In the genomic region with DNA sequence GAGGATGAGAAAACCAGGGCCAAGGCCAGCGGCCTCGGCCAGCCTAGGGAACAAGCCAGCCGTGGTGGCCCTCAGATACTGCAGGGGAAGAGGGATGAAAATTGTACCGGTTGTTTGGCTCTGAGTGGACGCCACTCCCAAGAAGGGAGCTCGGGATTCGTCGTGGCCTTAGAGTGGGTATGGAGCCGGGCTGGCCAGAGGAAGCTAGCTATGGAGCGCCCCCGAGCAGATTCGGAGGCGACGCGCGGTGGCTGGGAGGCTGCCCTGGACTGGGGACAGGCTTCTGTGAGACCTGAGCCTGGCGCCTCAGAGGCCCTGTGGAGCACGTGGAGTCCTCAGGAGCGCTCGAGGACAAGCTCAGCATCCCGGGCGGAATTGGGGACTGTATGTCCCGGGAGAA, we compare ENCODE assay signal across 13 cellular contexts. TPM values are rescaled to one million over a fixed set of nuclear protein-coding genes. Genes with fewer than 3 reads are reported as not detected.
A peak's percentile ranks its signal among the peaks of the same experiment; 100 is the strongest.
DNase-seq lines count a peak whose midpoint lies in the region; FAIRE-seq and TF ChIP-seq lines count a peak whose summit lies in the region.
"Had no signal": no experiment of that assay in that cellular context is flagged by ENCODE, and none has a peak within 500 bp of the region (broad histone marks: within the 10 kb centered on the region; RNA-seq: fewer than 3 reads in every experiment).

No MANE protein-coding gene starts in this region.

- H3K9ac ChIP-seq in HUES48 (ENCODE audit: low read depth, low read length) (no peak overlapping the region), H1 (replicated peaks in 1 of 4; ENCODE audit: extremely low read depth in 1 of 4, low read depth in 3 of 4, low read length in 3 of 4) (no peak overlapping the region)
- H3K9ac ChIP-seq: BLaER1 treated with 17β-estradiol and CSF1 and Interleukin-3, amounts not matched to agents 10 nM and 100 nM had no signal

- no peak for FAIRE-seq in H1 (lab: Jason Lieb, UNC)

- no peak overlapping the region for H3K14ac ChIP-seq in H1 (ENCODE audit: insufficient read length)

- no peak overlapping the region for H2AFZ ChIP-seq in H1 (ENCODE audit: low read length)

- no peak overlapping the region for H2BK120ac ChIP-seq in H1 (replicated peaks; ENCODE audit: low read depth, low read length)

- no peak overlapping the region for H2BK15ac ChIP-seq in H1 (ENCODE audit: low read length)

- H3K4me3 ChIP-seq in AG04449 (ENCODE audit: low read depth, low read length) (peak overlapping the region; percentile 95), HUES48 (ENCODE audit: low read depth, low read length) (peak overlapping the region; percentile 28; the same call in 1 of the 2 replicates), H1 (ENCODE audit: extremely low read depth in 1 of 4, insufficient read depth in 2 of 4, low read depth in 3 of 4, low read length in 4 of 4) (peak overlapping the region in 1 of 4 experiments; percentile 25; a peak in 1 of 8 replicates), SJCRH30 (no peak overlapping the region)
- H3K4me3 ChIP-seq: BLaER1 treated with 17β-estradiol and CSF1 and Interleukin-3, amounts not matched to agents 10 nM and 100 nM had no signal

- no peak overlapping the region for H4K8ac ChIP-seq in H1 (ENCODE audit: extremely low read depth, insufficient read depth, low read length)

- no peak for TF ChIP-seq RAD21 in H1 (IDR thresholded peaks at IDR 0.05 in 1 of 2, conservative IDR thresholded peaks at IDR 0.05 in 1 of 2; ENCODE audit: low read depth in 2 of 2, low read length in 2 of 2)

- H3K36me3 Mint-ChIP-seq in osteocyte (ENCODE audit: unreplicated experiment), result peaks cover 41% of the 10 kb centered on the region

- H2BK5ac ChIP-seq in H1 (ENCODE audit: low read depth, low read length), result no peak overlapping the region

- H3K23me2 ChIP-seq in H1 (ENCODE audit: low read depth, low read length), result peaks cover 12% of the 10 kb centered on the region; the same call in 1 of the 2 replicates

- H3K27me3 Mint-ChIP-seq in osteocyte (ENCODE audit: unreplicated experiment), result no peaks in the 10 kb centered on the region

- peaks cover 100% of the 10 kb centered on the region for H3K27me3 ChIP-seq in HUES48 (ENCODE audit: control insufficient read depth, insufficient read depth, low read length)
- peaks cover 74 to 100% (median 94%) of the 10 kb centered on the region in 4 experiments for H3K27me3 ChIP-seq in H1 (replicated peaks in 1 of 4; ENCODE audit: control insufficient read depth in 3 of 4, extremely low read depth in 1 of 4, insufficient read depth in 3 of 4, low read length in 3 of 4)
- H3K27me3 ChIP-seq in SJCRH30, result peaks cover 6% of the 10 kb centered on the region; the same call in 1 of the 2 replicates

- H3K9me3 Mint-ChIP-seq in osteocyte (ENCODE audit: unreplicated experiment), result no peaks in the 10 kb centered on the region
- H3K9me3 Mint-ChIP-seq: central memory CD8-positive, alpha-beta T cell had no signal

- H4K5ac ChIP-seq in H1 (ENCODE audit: insufficient read length, low read depth, low read length), result no peak overlapping the region

- DNase-seq in AG04449 (ENCODE audit: low read depth, low spot score), result no peak
- peak in 1 of 2 experiments; percentile 49 for DNase-seq in H1 (ENCODE audit: low read depth in 1 of 2, low spot score in 2 of 2)
- no peak for DNase-seq in osteocyte (ENCODE audit: extremely low spot score, unreplicated experiment)
- no peak for DNase-seq in SJCRH30
- no peak for DNase-seq in stimulated activated CD8-positive, alpha-beta memory T cell treated with anti-CD3 and anti-CD28 coated beads, Interleukin-4, amount 100 ng/mL, for 48 hours
- DNase-seq in activated T-cell treated with anti-CD3 and anti-CD28 coated beads, Interleukin-2, amount 50 U/mL, for 1 hour, result no peak
- no peak for DNase-seq in DMS53 (lab: John Stamatoyannopoulos, UW)
- DNase-seq: activated CD4-positive, alpha-beta T cell treated with anti-CD3 and anti-CD28 coated beads, Interleukin-2, amount 10 ng/mL, durations not matched to agents 24 days and 14 days; immature natural killer cell; NCI-H2081 had no signal

- no peak overlapping the region; the same call in 1 of the 2 replicates for H3K18ac ChIP-seq in H1 (ENCODE audit: extremely low read depth, low read length)

- POLR2A ChIA-PET in AG04449 (lab: Yijun Ruan, JAX), result interaction anchor here (0.6 to 2.2 kb wide), 7 partner anchors 9 to 135 kb away, joined by 3 to 8 read pairs (median 3); partner anchors contain the start of gene GORAB
- POLR2A ChIA-PET in H1 (lab: Charles Lee; ENCODE audit: partially characterized antibody), result no interaction called here

- H4K91ac ChIP-seq in H1 (replicated peaks; ENCODE audit: insufficient read length, low read length), result no peak overlapping the region

- WGBS in H1 (ENCODE audit: extremely low coverage in 1 of 2, insufficient coverage in 1 of 2, insufficient read length in 1 of 2, insufficient replicate concordance in 2 of 2, low coverage in 1 of 2, low lambda C conversion rate in 2 of 2, missing lambda C conversion rate in 1 of 2), 2 experiments, result 12% methylated on average over 23 of the region's 23 CpGs; no CpG with 5 or more reads in 1 of the 2 experiments

- H3K79me2 ChIP-seq in H1 (ENCODE audit: control insufficient read depth in 1 of 2, insufficient read depth in 2 of 2, low read length in 2 of 2), result no peaks in the 10 kb centered on the region

- H3K36me3 ChIP-seq in HUES48 (ENCODE audit: control insufficient read depth, insufficient read depth, low read length) (no peaks in the 10 kb centered on the region), H1 (ENCODE audit: control insufficient read depth in 2 of 4, insufficient read depth in 4 of 4, low read length in 3 of 4) (no peaks in the 10 kb centered on the region), SJCRH30 (no peaks in the 10 kb centered on the region)
- H3K36me3 ChIP-seq: BLaER1 treated with 17β-estradiol and CSF1 and Interleukin-3, amounts not matched to agents 10 nM and 100 nM had no signal

- CTCF ChIA-PET in AG04449 (lab: Yijun Ruan, JAX), result interaction anchor here (0.6 to 3.5 kb wide), 8 partner anchors 9 to 737 kb away, joined by 3 to 12 read pairs (median 3); no protein-coding TSS in a partner anchor
- CTCF ChIA-PET in H1 (lab: Charles Lee; ENCODE audit: partially characterized antibody), result interaction anchor here (0.5 to 3.6 kb wide), 4 partner anchors 21 to 474 kb away, joined by 3 to 13 read pairs (median 4); no protein-coding TSS in a partner anchor

- no peak overlapping the region for H2AK5ac ChIP-seq in H1 (ENCODE audit: low read depth, low read length)

- H3K4me1 ChIP-seq in HUES48 (ENCODE audit: control insufficient read depth, insufficient read depth, low read length) (peaks cover 38% of the 10 kb centered on the region), H1 (replicated peaks in 1 of 4; ENCODE audit: control insufficient read depth in 3 of 4, insufficient read depth in 4 of 4, low read length in 3 of 4) (peaks cover 9 to 33% (median 13%) of the 10 kb centered on the region in 4 experiments; a peak in 6 of 7 replicates), SJCRH30 (no peaks in the 10 kb centered on the region)

- peak overlapping the region; percentile 94 for H3K27ac Mint-ChIP-seq in osteocyte (ENCODE audit: unreplicated experiment)
- H3K27ac Mint-ChIP-seq: activated CD4-positive, alpha-beta T cell treated with anti-CD3 and anti-CD28 coated beads, Interleukin-2, amount 10 ng/mL, durations not matched to agents 24 days and 14 days; immature natural killer cell had no signal

- H3K23ac ChIP-seq in H1 (ENCODE audit: insufficient read length), result no peak overlapping the region

- H3K9me3 ChIP-seq in HUES48 (ENCODE audit: control insufficient read depth, insufficient read depth, low read length) (no peaks in the 10 kb centered on the region), H1 (ENCODE audit: insufficient read depth in 2 of 2, low read depth in 1 of 2, low read length in 1 of 2) (no peaks in the 10 kb centered on the region), SJCRH30 (replicated peaks) (no peaks in the 10 kb centered on the region)

- peak overlapping the region; percentile 90 for H3K4me3 Mint-ChIP-seq in osteocyte (ENCODE audit: unreplicated experiment)
- H3K4me3 Mint-ChIP-seq: activated CD4-positive, alpha-beta T cell treated with anti-CD3 and anti-CD28 coated beads, Interleukin-2, amount 10 ng/mL, durations not matched to agents 24 days and 14 days; central memory CD8-positive, alpha-beta T cell; immature natural killer cell had no signal

- H3K27ac ChIP-seq in HUES48 (ENCODE audit: low read depth, low read length) (no peak overlapping the region), H1 (ENCODE audit: low read depth, low read length) (no peak overlapping the region), SJCRH30 (no peak overlapping the region)
- H3K27ac ChIP-seq: BLaER1 treated with 17β-estradiol and CSF1 and Interleukin-3, amounts not matched to agents 10 nM and 100 nM had no signal

- TF ChIP-seq CTCF in AG04449 (IDR thresholded peaks at IDR 0.05; ENCODE audit: insufficient read depth, low read length, missing control alignments) (no peak), H1 (IDR thresholded peaks at IDR 0.05; ENCODE audit: control extremely low read depth in 1 of 3, insufficient read depth in 1 of 3, low read depth in 1 of 3, low read length in 3 of 3) (no peak), osteocyte (IDR thresholded peaks at IDR 0.05) (no peak)

- H3K79me1 ChIP-seq in H1 (ENCODE audit: low read depth, low read length), result no peaks in the 10 kb centered on the region

- no peak overlapping the region for H3K4ac ChIP-seq in H1 (replicated peaks; ENCODE audit: insufficient read length, low read depth, low read length)

- TF ChIP-seq POLR2A in H1 (IDR thresholded peaks at IDR 0.05; ENCODE audit: control extremely low read depth in 1 of 2, low read depth in 2 of 2, low read length in 2 of 2), result no peak

- H3K4me2 ChIP-seq in H1 (ENCODE audit: insufficient read depth in 1 of 2, low read depth in 2 of 2, low read length in 2 of 2), result peak overlapping the region; percentile 39 to 57; a peak in 3 of 4 replicates
- H3K4me2 ChIP-seq: BLaER1 treated with 17β-estradiol and CSF1 and Interleukin-3, amounts not matched to agents 10 nM and 100 nM had no signal

- H3K4me1 Mint-ChIP-seq in osteocyte (ENCODE audit: unreplicated experiment), result peaks cover 65% of the 10 kb centered on the region

- H2BK12ac ChIP-seq in H1 (ENCODE audit: low read depth, low read length), result 0 out of 2 replicates have a peak overlapping the region, but pooled peaks have one; percentile 60

- no peak overlapping the region for H2BK20ac ChIP-seq in H1 (ENCODE audit: low read length)

- no peak overlapping the region for H3K56ac ChIP-seq in H1 (replicated peaks; ENCODE audit: insufficient read length, low read depth, low read length)

- peaks cover 4 to 14% of the 10 kb centered on the region in 2 experiments for H4K20me1 ChIP-seq in H1 (replicated peaks in 1 of 2; ENCODE audit: control insufficient read depth in 1 of 2, insufficient read depth in 2 of 2, low read length in 2 of 2)
- H4K20me1 ChIP-seq: BLaER1 treated with 17β-estradiol and CSF1 and Interleukin-3, amounts not matched to agents 10 nM and 100 nM had no signal

- no peak for TF ChIP-seq EP300 in H1 (IDR thresholded peaks at IDR 0.05; ENCODE audit: borderline replicate concordance in 1 of 2, low read depth in 2 of 2, low read length in 2 of 2)

RNA-seq across cellular contexts. Expression of gene PRRX1, which starts 2.7 kb away (rescaled TPM):
- not detected in 2 replicates for total RNA-seq in H1 (2021; fragmentation: NEBNext Ultra II Directional; extraction: Animal tissue kit (Norgen Biotek cat#: 25700))
- polyA plus RNA-seq in H1 (2011; rRNA removed), result not detected in 2 replicates
- polyA plus RNA-seq in H1 (2011; cell fraction: cytosol; rRNA removed), result not detected
- polyA plus RNA-seq in H1 (2011; cell fraction: nucleus; rRNA removed), result 0.10 TPM
- polyA plus RNA-seq in H1 (2012, experiment 1 of 2), result 0.04 to 0.12 TPM (median 0.04 TPM) in 3 of 4 replicates, not detected in the other
- polyA plus RNA-seq in H1 (2012, experiment 2 of 2), result not detected
- polyA plus RNA-seq in H1 (2013, experiment 1 of 2), result 0.04 TPM
- polyA plus RNA-seq in H1 (2013, experiment 2 of 2), result 0.04 TPM
- polyA minus RNA-seq in H1 (2011; rRNA and poly(A)+ RNA removed), result 0.09 TPM in 1 of 2 replicates, not detected in the other
- polyA minus RNA-seq in H1 (2011; cell fraction: cytosol; rRNA and poly(A)+ RNA removed), result not detected
- polyA minus RNA-seq in H1 (2011; cell fraction: nucleus; rRNA and poly(A)+ RNA removed), result 0.30 TPM
- 358 and 376 TPM in 2 replicates for total RNA-seq in osteocyte
- 0.73 and 1.1 TPM in 2 replicates for total RNA-seq in SJCRH30 (2014; rRNA removed; shearing (Covaris generic))
- total RNA-seq: activated CD4-positive, alpha-beta T cell treated with anti-CD3 and anti-CD28 coated beads, Interleukin-2, amount 10 ng/mL, durations not matched to agents 24 days and 14 days had no signal
- polyA plus RNA-seq: immature natural killer cell had no signal

Comparison
In these comparisons a context has a peak if more than half of its experiments do, and no peak if none do; other contexts are left out.
1. RNA of gene PRRX1, which starts 2.7 kb away (total RNA-seq): 358 to 376 TPM in osteocyte; 0.73 to 1.1 TPM in SJCRH30 and not detected in H1; every median in the first group is over 100 times any median in the second.